Comparison of ENCODE assay signal across 8 cellular contexts in the genomic region with DNA sequence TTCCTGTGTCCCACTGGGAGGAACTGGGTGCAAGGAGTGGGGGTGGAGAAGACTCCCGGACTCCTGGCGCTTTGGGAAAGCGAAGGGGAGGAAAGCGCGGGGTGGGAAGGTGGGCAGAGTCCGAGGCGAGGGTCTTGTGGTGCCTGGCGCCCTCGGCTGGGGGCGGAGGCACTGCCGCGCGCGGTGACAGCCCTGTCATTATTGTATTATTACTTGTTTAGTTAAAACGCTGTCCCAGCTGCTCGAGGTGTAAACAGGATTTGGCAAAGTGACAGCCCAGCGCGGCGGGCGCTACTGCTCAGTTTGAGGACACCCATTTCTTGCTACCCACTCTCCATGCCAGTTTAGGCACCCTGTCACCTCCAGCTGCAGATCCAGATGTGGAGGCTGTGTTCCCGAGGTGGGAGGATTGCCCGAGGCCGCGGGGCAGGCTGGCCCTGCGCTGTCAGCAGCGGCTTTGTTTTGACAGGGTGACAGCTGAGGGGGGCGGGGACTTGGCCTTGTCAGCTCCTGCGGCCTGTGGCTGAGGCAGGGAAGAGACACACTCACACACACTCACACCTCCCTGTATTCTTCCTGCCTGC.
DNase-seq lines count a peak whose midpoint lies in the region; ATAC-seq lines count a peak whose summit lies in the region.

No MANE protein-coding gene starts in this region.

- ATAC-seq in HG02885 (IDR thresholded peaks at IDR 0.05; ENCODE audit: poor library complexity, unreplicated experiment): peak; percentile 54
- ATAC-seq in activated CD4-positive, CD25-positive, alpha-beta regulatory T cell treated with anti-CD3 and anti-CD28 coated beads, Interleukin-2, amount 50 U/mL, for 24 hours: peak; percentile 34 to 50

- DNase-seq in NCI-H1417 (lab: John Stamatoyannopoulos, UW) (peak; percentile 21 to 73 (median 62)), NCI-H1417 treated with DMSO at 0.1 percent for 48 hours (lab: John Stamatoyannopoulos, UW) (no peak), NCI-H2029 treated with DMSO at 0.1 percent for 48 hours (lab: John Stamatoyannopoulos, UW) (peak; percentile 75), cerebellar nuclear complex (lab: John Stamatoyannopoulos, UW) (peak; percentile 42 to 65), kidney tubule cell (ENCODE audit: low spot score) (peak; percentile 73)
- DNase-seq in stimulated activated CD4-positive, alpha-beta T cell treated with anti-CD3 and anti-CD28 coated beads, Interleukin-15, amount 100 ng/mL, for 48 hours (ENCODE audit: low read depth in 2 of 2): peak; percentile 55 to 75
